Comparison of ENCODE assay signal across 10 cellular contexts in the genomic region with DNA sequence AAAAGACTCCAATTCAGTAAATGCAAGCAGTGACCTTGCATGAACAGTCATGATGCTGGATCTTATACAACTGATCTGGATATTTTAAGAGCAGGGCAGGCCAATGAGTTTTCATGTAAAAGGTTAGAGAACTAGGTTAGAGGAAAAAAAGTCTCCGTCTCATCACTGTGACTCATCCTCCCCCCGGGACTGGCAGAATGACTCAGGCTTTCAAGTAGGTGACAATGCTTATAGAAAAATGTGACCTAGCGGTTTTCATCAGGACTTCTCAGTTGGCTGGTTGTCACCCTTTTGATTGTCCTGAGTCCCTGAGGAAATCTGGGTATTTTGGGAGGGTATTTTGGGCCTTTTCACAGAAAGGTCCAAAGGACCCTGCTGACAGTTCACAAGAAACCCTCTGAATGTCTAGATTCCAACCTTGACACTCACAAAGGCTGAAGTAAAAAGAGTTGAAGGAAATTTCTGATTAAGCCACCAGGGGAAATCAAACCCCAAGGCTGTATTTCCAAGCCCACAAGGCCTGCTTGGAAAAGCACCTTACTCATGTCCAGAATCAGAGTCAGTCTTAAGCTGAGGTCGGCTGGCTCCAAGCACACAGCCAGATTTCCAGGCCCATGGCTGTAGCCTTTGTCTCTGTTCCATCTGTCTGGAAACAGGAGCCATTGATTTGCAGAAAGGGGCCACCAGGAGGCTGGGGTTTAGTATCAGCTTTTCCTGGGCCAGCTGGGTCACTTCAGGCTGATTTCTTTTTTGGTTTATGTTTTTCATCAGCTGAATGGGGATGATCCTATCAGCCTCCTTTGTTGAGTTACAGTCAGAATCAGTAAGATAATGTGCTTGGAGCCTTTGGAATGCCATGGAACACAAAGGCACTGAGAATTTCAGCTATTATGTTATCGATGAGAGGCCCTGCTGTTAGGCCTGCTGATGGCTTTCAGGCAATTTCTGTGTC.
DNase-seq lines count a peak whose midpoint lies in the region; ATAC-seq, FAIRE-seq and TF ChIP-seq lines count a peak whose summit lies in the region.
"Had no signal": no experiment of that assay in that cellular context is flagged by ENCODE, and none has a peak within 500 bp of the region (broad histone marks: within the 10 kb centered on the region; RNA-seq: fewer than 3 reads in every experiment).

No MANE protein-coding gene starts in this region.

- peak; percentile 7 to 24 for DNase-seq in activated CD4-positive, alpha-beta T cell treated with anti-CD3 and anti-CD28 coated beads for 24 hours (ENCODE audit: low read depth in 2 of 2)
- no peak for DNase-seq in activated CD4-positive, alpha-beta T cell treated with anti-CD3 and anti-CD28 coated beads, Interleukin-2, amount 10 ng/mL, durations not matched to agents 7 days and 5 days
- DNase-seq in NB4 (ENCODE audit: low read depth): peak; percentile 91
- peak; percentile 83 for DNase-seq in bronchial epithelial cell (ENCODE audit: low read depth)
- DNase-seq in myocyte (ENCODE audit: low read depth): peak; percentile 33
- DNase-seq in vagina (ENCODE audit: extremely low spot score in 2 of 2): no peak
- no peak for DNase-seq in NCI-H2081 treated with DMSO at 0.1 percent for 48 hours (lab: John Stamatoyannopoulos, UW)

- peak overlapping the region; percentile 36 for H3K27ac ChIP-seq in vagina
- H3K27ac ChIP-seq: cardiac muscle cell had no signal

- intact Hi-C loops in vagina (cut with DNase I): no loop called here

- TF ChIP-seq POLR2A in NB4 (IDR thresholded peaks at IDR 0.05; ENCODE audit: extremely low read depth, insufficient read length): no peak
- TF ChIP-seq POLR2A in vagina (IDR thresholded peaks at IDR 0.05): no peak

- no peaks in the 10 kb centered on the region for H3K9me3 Mint-ChIP-seq in activated CD4-positive, alpha-beta T cell treated with anti-CD3 and anti-CD28 coated beads, Interleukin-2, amount 10 ng/mL, durations not matched to agents 7 days and 5 days

- H3K4me3 ChIP-seq in NB4 (ENCODE audit: low read depth, low read length): no peak overlapping the region
- no peak overlapping the region for H3K4me3 ChIP-seq in bronchial epithelial cell (ENCODE audit: low read depth, low read length)
- H3K4me3 ChIP-seq in vagina: no peak overlapping the region
- H3K4me3 ChIP-seq: cardiac muscle cell had no signal

- no peaks in the 10 kb centered on the region for H3K9me3 ChIP-seq in vagina

- H3K27me3 ChIP-seq in bronchial epithelial cell (ENCODE audit: control insufficient read depth, insufficient read depth, low read length): no peaks in the 10 kb centered on the region
- no peaks in the 10 kb centered on the region for H3K27me3 ChIP-seq in vagina
- H3K27me3 ChIP-seq: cardiac muscle cell had no signal

- peaks cover 10% of the 10 kb centered on the region for H3K4me1 ChIP-seq in vagina

- H3K4me1 Mint-ChIP-seq in activated CD4-positive, alpha-beta T cell treated with anti-CD3 and anti-CD28 coated beads, Interleukin-2, amount 10 ng/mL, durations not matched to agents 7 days and 5 days: no peaks in the 10 kb centered on the region
- H3K4me1 Mint-ChIP-seq: CD4-positive, CD25-positive, alpha-beta regulatory T cell had no signal

- H3K27me3 Mint-ChIP-seq in activated CD4-positive, alpha-beta T cell treated with anti-CD3 and anti-CD28 coated beads, Interleukin-2, amount 10 ng/mL, durations not matched to agents 7 days and 5 days: no peaks in the 10 kb centered on the region

- no peak for FAIRE-seq in bronchial epithelial cell (lab: Jason Lieb, UNC)

- H3K36me3 ChIP-seq in bronchial epithelial cell (ENCODE audit: control insufficient read depth, insufficient read depth, low read length) (no peaks in the 10 kb centered on the region), vagina (no peaks in the 10 kb centered on the region)
- H3K36me3 ChIP-seq: cardiac muscle cell had no signal

- ATAC-seq in HG02571 (IDR thresholded peaks at IDR 0.05; ENCODE audit: unreplicated experiment): peak; percentile 77

- CTCF ChIA-PET in activated CD4-positive, alpha-beta T cell treated with anti-CD3 and anti-CD28 coated beads, Interleukin-2, amount 10 ng/mL, durations not matched to agents 7 days and 5 days (lab: Charles Lee): interaction anchor here (0.9 kb wide), 1 partner anchor 19 kb away, joined by 3 read pairs; no protein-coding TSS in a partner anchor

- H3K4me3 Mint-ChIP-seq in activated CD4-positive, alpha-beta T cell treated with anti-CD3 and anti-CD28 coated beads, Interleukin-2, amount 10 ng/mL, durations not matched to agents 7 days and 5 days: no peak overlapping the region
- H3K4me3 Mint-ChIP-seq: CD4-positive, CD25-positive, alpha-beta regulatory T cell had no signal

- POLR2A ChIA-PET in activated CD4-positive, alpha-beta T cell treated with anti-CD3 and anti-CD28 coated beads, Interleukin-2, amount 10 ng/mL, durations not matched to agents 7 days and 5 days (lab: Charles Lee): no interaction called here

- no peaks in the 10 kb centered on the region for H3K36me3 Mint-ChIP-seq in activated CD4-positive, alpha-beta T cell treated with anti-CD3 and anti-CD28 coated beads, Interleukin-2, amount 10 ng/mL, durations not matched to agents 7 days and 5 days (ENCODE audit: low read depth)
- H3K36me3 Mint-ChIP-seq: CD4-positive, CD25-positive, alpha-beta regulatory T cell had no signal

- no peak overlapping the region for H3K27ac Mint-ChIP-seq in activated CD4-positive, alpha-beta T cell treated with anti-CD3 and anti-CD28 coated beads, Interleukin-2, amount 10 ng/mL, durations not matched to agents 7 days and 5 days
- H3K27ac Mint-ChIP-seq: CD4-positive, CD25-positive, alpha-beta regulatory T cell had no signal

- TF ChIP-seq CTCF in NB4 (IDR thresholded peaks at IDR 0.05; ENCODE audit: low read depth, low read length) (no peak), bronchial epithelial cell (IDR thresholded peaks at IDR 0.05; ENCODE audit: insufficient read depth, low read length, severe bottlenecking) (no peak), vagina (IDR thresholded peaks at IDR 0.05) (peak in 1 of 3 experiments; percentile 7)

Comparison
In these comparisons a context has a peak if more than half of its experiments do, and no peak if none do; other contexts are left out.
1. DNase-seq: peak in activated CD4-positive, alpha-beta T cell treated with anti-CD3 and anti-CD28 coated beads for 24 hours (2 of 2), NB4 (single experiment), bronchial epithelial cell (single experiment) and myocyte (single experiment); none in activated CD4-positive, alpha-beta T cell treated with anti-CD3 and anti-CD28 coated beads, Interleukin-2, amount 10 ng/mL, durations not matched to agents 7 days and 5 days (single experiment), vagina (0 of 2) and NCI-H2081 treated with DMSO at 0.1 percent for 48 hours (single experiment).